Comparison of ENCODE assay signal across 1 cellular context in genomic region chr19:51571599-51571998, GRCh38.
TF ChIP-seq lines count a peak whose summit lies in the region.

No MANE protein-coding gene starts in this region.

TF ChIP-seq in H1, 55 proteins besides CTCF, POLR2A, EP300 and RAD21:
- TF ChIP-seq KDM4A (IDR thresholded peaks at IDR 0.05; ENCODE audit: low read depth, low read length, severe bottlenecking) (peak; percentile 36), ASH2L (IDR thresholded peaks at IDR 0.05; ENCODE audit: low read length) (no peak)
TF ChIP-seq in H1: peak in this region for 1.
